21 cellular contexts compared by ENCODE assay signal in the genomic region with DNA sequence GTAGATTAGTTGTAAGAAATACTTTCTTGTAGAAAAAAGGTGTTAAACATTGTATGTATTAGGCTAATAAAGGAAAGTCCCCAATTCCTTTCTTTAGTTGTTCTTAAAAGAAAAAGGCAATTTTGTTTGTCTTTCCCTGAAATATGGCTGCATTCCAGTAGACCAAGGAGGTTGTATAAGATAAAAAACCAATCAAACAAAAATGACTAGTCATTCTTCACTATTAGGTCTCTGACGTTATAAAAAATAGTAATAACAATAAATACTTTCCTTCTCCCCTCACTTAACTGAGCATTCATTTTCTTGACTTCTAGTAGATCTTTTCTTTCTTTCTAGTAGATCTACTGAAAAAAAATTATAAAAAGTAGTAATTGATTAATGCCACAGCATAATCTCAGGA.
"Had no signal": no experiment of that assay in that cellular context is flagged by ENCODE, and none has a peak within 500 bp of the region (broad histone marks: within the 10 kb centered on the region; RNA-seq: fewer than 3 reads in every experiment).

No MANE protein-coding gene starts in this region.

- H3K36me3 ChIP-seq: esophagus muscularis mucosa, gastroesophageal sphincter, neural progenitor cell, spleen, transverse colon had no signal

- FAIRE-seq: colon had no signal

- H3K79me2 ChIP-seq: hepatocyte had no signal

- H3K9me3 ChIP-seq: esophagus muscularis mucosa, gastroesophageal sphincter, psoas muscle, spleen, testis, transverse colon had no signal

- H3K9ac ChIP-seq: neural progenitor cell had no signal

- DNase-seq: cerebellar nuclear complex; dermis blood vessel endothelial cell; left colon; left ventricle myocardium superior; mesenchymal stem cell; psoas muscle; spleen; stimulated activated CD4-positive, alpha-beta T cell treated with anti-CD3 and anti-CD28 coated beads, Interleukin-2, amount 100 ng/mL, for 24 hours; stimulated activated CD4-positive, alpha-beta T cell treated with anti-CD3 and anti-CD28 coated beads, Interleukin-4, amount 100 ng/mL, for 4 hours; stimulated activated naive B cell treated with anti-CD40 and anti-IgM and Interleukin-4, amounts not matched to agents 10 μg/mL and 1 μg/mL and 100 μg/mL, for 72 hours; stimulated activated naive CD8-positive, alpha-beta T cell treated with anti-CD3 and anti-CD28 coated beads, Interleukin-15, amount 100 ng/mL, for 72 hours; testis; transverse colon had no signal

- H2AFZ ChIP-seq: hepatocyte, neural progenitor cell had no signal

- H3K27ac ChIP-seq: esophagus muscularis mucosa, gastroesophageal sphincter, hepatocyte, neural progenitor cell, psoas muscle, spleen, testis, transverse colon had no signal

- H3K4me2 ChIP-seq: hepatocyte, neural progenitor cell had no signal

- ATAC-seq: gastroesophageal sphincter; left colon; left ventricle myocardium superior; natural killer cell treated with Interleukin-12 subunit alpha and Interleukin-12 subunit beta and Interleukin-15 and Interleukin-18, amount 100 ng/mL, for 72 hours; psoas muscle; sciatic nerve; stimulated activated naive B cell treated with anti-CD40 and anti-IgM and Interleukin-4, amounts not matched to agents 10 μg/mL and 1 μg/mL and 100 μg/mL, for 72 hours; stimulated activated naive CD8-positive, alpha-beta T cell treated with anti-CD3 and anti-CD28 coated beads, Interleukin-15, amount 100 ng/mL, for 72 hours had no signal

- H3K4me3 ChIP-seq: esophagus muscularis mucosa, gastroesophageal sphincter, hepatocyte, lung, neural progenitor cell, psoas muscle, spleen, testis, transverse colon had no signal

- H3K27me3 ChIP-seq: esophagus muscularis mucosa, gastroesophageal sphincter, hepatocyte, spleen, testis, transverse colon had no signal

- H3K4me1 ChIP-seq: neural progenitor cell had no signal
